ENCODE assay signal across 1 cellular context in genomic region chr10:70840836-70841235, GRCh38.
TF ChIP-seq lines count a peak whose summit lies in the region.

No MANE protein-coding gene starts in this region.

TF ChIP-seq in GM23338, 12 proteins besides CTCF, POLR2A, EP300 and RAD21:
- TF ChIP-seq ZNF331 (CRISPR knock-in tag; IDR thresholded peaks at IDR 0.05; ENCODE audit: low read depth) (no peak), STAT1 (IDR thresholded peaks at IDR 0.05; ENCODE audit: unreplicated experiment) (no peak), ETS1 (IDR thresholded peaks at IDR 0.05) (no peak), ZNF114 (CRISPR knock-in tag; IDR thresholded peaks at IDR 0.05) (no peak)
